12 cellular contexts compared by ENCODE assay signal in genomic region chr22:27456696-27457503, GRCh38.
DNase-seq lines count a peak whose midpoint lies in the region; ATAC-seq lines count a peak whose summit lies in the region.
"Had no signal": no experiment of that assay in that cellular context is flagged by ENCODE, and none has a peak within 500 bp of the region (broad histone marks: within the 10 kb centered on the region; RNA-seq: fewer than 3 reads in every experiment).

No MANE protein-coding gene starts in this region.

- DNase-seq in 8988T, result peak; percentile 52
- DNase-seq in HS-5 (ENCODE audit: low read depth), result peak; percentile 90
- DNase-seq in astrocyte of the hippocampus (ENCODE audit: low read depth, low spot score), result peak; percentile 95
- DNase-seq in islet precursor cell, result peak; percentile 87
- no peak for DNase-seq in hippocampal formation (lab: John Stamatoyannopoulos, UW)
- no peak for DNase-seq in NCI-H1930 (lab: John Stamatoyannopoulos, UW)
- DNase-seq in hypothalamus (lab: John Stamatoyannopoulos, UW), result no peak
- DNase-seq: activated CD8-positive, alpha-beta memory T cell treated with anti-CD3 and anti-CD28 coated beads, Interleukin-2, amount 50 U/mL, for 48 hours; NCI-H82; stimulated activated CD8-positive, alpha-beta memory T cell treated with anti-CD3 and anti-CD28 coated beads, Interleukin-4, amount 100 ng/mL, for 48 hours had no signal

- ATAC-seq in GM21360 (IDR thresholded peaks at IDR 0.05; ENCODE audit: unreplicated experiment), result no peak
- ATAC-seq: gastroesophageal sphincter had no signal

Comparison
In these comparisons a context has a peak if more than half of its experiments do, and no peak if none do; other contexts are left out.
1. DNase-seq: peak in 8988T (single experiment), HS-5 (single experiment), astrocyte of the hippocampus (single experiment) and islet precursor cell (single experiment); none in hippocampal formation (0 of 2), NCI-H1930 (0 of 2) and hypothalamus (0 of 51).